In the genomic region with DNA sequence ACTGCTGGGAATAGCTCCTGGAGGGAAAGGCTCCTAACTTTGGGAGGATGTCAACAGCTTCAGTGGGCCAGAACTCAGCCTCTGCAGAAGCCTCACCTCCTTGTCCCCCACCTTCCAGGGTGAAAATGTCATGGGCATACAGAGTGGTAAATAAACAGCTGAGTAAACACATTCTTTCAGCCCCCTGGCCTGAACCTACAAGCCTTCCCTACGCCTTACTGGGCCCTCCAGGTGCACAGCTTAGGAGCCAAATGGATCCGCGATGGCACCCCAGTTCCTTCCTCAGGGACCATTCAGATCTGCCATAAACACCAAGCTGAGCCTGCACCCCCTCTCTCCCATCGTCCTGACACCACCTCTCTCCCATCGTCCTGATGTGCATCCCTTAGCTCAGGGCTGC, we compare ENCODE assay signal across 27 cellular contexts.
"Had no signal": no experiment of that assay in that cellular context is flagged by ENCODE, and none has a peak within 500 bp of the region (broad histone marks: within the 10 kb centered on the region; RNA-seq: fewer than 3 reads in every experiment).

No MANE protein-coding gene starts in this region.

- H3K9me3 Mint-ChIP-seq: activated CD4-positive, alpha-beta T cell treated with anti-CD3 and anti-CD28 coated beads, Interleukin-2, amount 10 ng/mL, durations not matched to agents 7 days and 5 days; activated naive CD4-positive, alpha-beta T cell treated with anti-CD3 and anti-CD28 coated beads for 36 hours; activated naive CD4-positive, alpha-beta T cell treated with anti-CD3 and anti-CD28 coated beads, Interleukin-2, amount 50 U/mL, for 72 hours; activated T-cell treated with anti-CD3 and anti-CD28 coated beads, Interleukin-2, amount 50 U/mL, for 4 hours; activated T-helper 1 cell treated with anti-CD3 and anti-CD28 coated beads, Interleukin-12 subunit alpha, Interleukin-12 subunit beta, Interleukin-2, Interleukin-4 antibody, amounts not matched to agents 30 ng/mL and 10 ng/mL and 1 ng/mL, durations not matched to agents 14 hours and 24 hours and 36 hours had no signal

- DNase-seq: activated CD4-positive, alpha-beta T cell treated with anti-CD3 and anti-CD28 coated beads for 36 hours; activated CD4-positive, alpha-beta T cell treated with anti-CD3 and anti-CD28 coated beads, Interleukin-2, amount 10 ng/mL, durations not matched to agents 7 days and 5 days; activated CD4-positive, alpha-beta T cell treated with anti-CD3 and anti-CD28 coated beads, Interleukin-2, amount 50 U/mL, for 48 hours; activated CD8-positive, alpha-beta T cell treated with anti-CD3 and anti-CD28 coated beads, Interleukin-2, amount 10 ng/mL, durations not matched to agents 7 days and 5 days; activated gamma-delta T cell treated with Interleukin-2 at 50 U/mL for 16 hours; activated naive CD4-positive, alpha-beta T cell treated with anti-CD3 and anti-CD28 coated beads for 36 hours; activated T-cell treated with anti-CD3 and anti-CD28 coated beads, Interleukin-2, amount 50 U/mL, for 4 hours; adrenal gland; body of pancreas; Kasumi-1; KG1; MG63; NCI-H1048; NCI-H1436 treated with DMSO at 0.1 percent for 48 hours; NCI-H1694 treated with DMSO at 0.1 percent for 48 hours; NCI-H2029; NCI-H345; NCI-H524 treated with DMSO at 0.1 percent for 48 hours; SHP77; SJCRH30 had no signal

- H3K27me3 ChIP-seq: adrenal gland, body of pancreas, breast epithelium, MG63, SJCRH30 had no signal

- H3K4me1 ChIP-seq: breast epithelium, SJCRH30 had no signal

- H3K9me3 ChIP-seq: adrenal gland, body of pancreas, breast epithelium, MG63, SJCRH30 had no signal

- H3K36me3 ChIP-seq: adrenal gland, breast epithelium, MG63, SJCRH30 had no signal

- FAIRE-seq: astrocyte, TTC549 had no signal

- H3K4me3 ChIP-seq: adrenal gland, body of pancreas, breast epithelium, MG63, SJCRH30, SK-N-MC had no signal

- H3K36me3 Mint-ChIP-seq: activated naive CD4-positive, alpha-beta T cell treated with anti-CD3 and anti-CD28 coated beads, Interleukin-2, amount 50 U/mL, for 72 hours had no signal

- H3K27ac ChIP-seq: adrenal gland, body of pancreas, breast epithelium, SJCRH30, SK-N-MC had no signal

- H3K27ac Mint-ChIP-seq: activated CD4-positive, alpha-beta T cell treated with anti-CD3 and anti-CD28 coated beads for 36 hours; activated CD4-positive, alpha-beta T cell treated with anti-CD3 and anti-CD28 coated beads, Interleukin-2, amount 10 ng/mL, durations not matched to agents 7 days and 5 days; activated CD8-positive, alpha-beta T cell treated with anti-CD3 and anti-CD28 coated beads, Interleukin-2, amount 10 ng/mL, durations not matched to agents 7 days and 5 days; activated naive CD4-positive, alpha-beta T cell treated with anti-CD3 and anti-CD28 coated beads for 36 hours; activated naive CD4-positive, alpha-beta T cell treated with anti-CD3 and anti-CD28 coated beads, Interleukin-2, amount 50 U/mL, for 72 hours; activated T-helper 1 cell treated with anti-CD3 and anti-CD28 coated beads, Interleukin-12 subunit alpha, Interleukin-12 subunit beta, Interleukin-2, Interleukin-4 antibody, amounts not matched to agents 30 ng/mL and 10 ng/mL and 1 ng/mL, durations not matched to agents 14 hours and 24 hours and 36 hours had no signal

- H3K4me3 Mint-ChIP-seq: activated CD4-positive, alpha-beta T cell treated with anti-CD3 and anti-CD28 coated beads for 36 hours; activated CD4-positive, alpha-beta T cell treated with anti-CD3 and anti-CD28 coated beads, Interleukin-2, amount 10 ng/mL, durations not matched to agents 7 days and 5 days; activated CD8-positive, alpha-beta T cell treated with anti-CD3 and anti-CD28 coated beads, Interleukin-2, amount 10 ng/mL, durations not matched to agents 7 days and 5 days; activated naive CD4-positive, alpha-beta T cell treated with anti-CD3 and anti-CD28 coated beads for 36 hours; activated T-cell treated with anti-CD3 and anti-CD28 coated beads, Interleukin-2, amount 50 U/mL, for 4 hours; activated T-helper 1 cell treated with anti-CD3 and anti-CD28 coated beads, Interleukin-12 subunit alpha, Interleukin-12 subunit beta, Interleukin-2, Interleukin-4 antibody, amounts not matched to agents 30 ng/mL and 10 ng/mL and 1 ng/mL, durations not matched to agents 14 hours and 24 hours and 36 hours had no signal

- H3K4me1 Mint-ChIP-seq: activated CD4-positive, alpha-beta T cell treated with anti-CD3 and anti-CD28 coated beads for 36 hours had no signal

- ATAC-seq: activated CD4-positive, alpha-beta T cell treated with anti-CD3 and anti-CD28 coated beads for 36 hours; activated CD8-positive, alpha-beta T cell treated with anti-CD3 and anti-CD28 coated beads, Interleukin-2, amount 10 ng/mL, durations not matched to agents 7 days and 5 days; activated naive CD4-positive, alpha-beta T cell treated with anti-CD3 and anti-CD28 coated beads, Interleukin-2, amount 50 U/mL, for 72 hours; activated T-cell treated with anti-CD3 and anti-CD28 coated beads, Interleukin-2, amount 50 U/mL, for 4 hours; body of pancreas; Panc1 had no signal

- H3K27me3 Mint-ChIP-seq: activated CD4-positive, alpha-beta T cell treated with anti-CD3 and anti-CD28 coated beads, Interleukin-2, amount 10 ng/mL, durations not matched to agents 7 days and 5 days had no signal
